Comparison of ENCODE assay signal across 20 cellular contexts in genomic region chr3:127959041-127959440, GRCh38. TPM values are rescaled to one million over a fixed set of nuclear protein-coding genes. Genes with fewer than 3 reads are reported as not detected.
"Had no signal": no experiment of that assay in that cellular context is flagged by ENCODE, and none has a peak within 500 bp of the region (broad histone marks: within the 10 kb centered on the region; RNA-seq: fewer than 3 reads in every experiment).

No MANE protein-coding gene starts in this region.

- H3K4me3 ChIP-seq: ascending aorta, tibial artery had no signal

- H3K36me3 ChIP-seq: ascending aorta, tibial artery had no signal

- ATAC-seq: activated T-cell treated with anti-CD3 and anti-CD28 coated beads, Interleukin-2, amount 50 U/mL, for 72 hours; stimulated activated naive CD8-positive, alpha-beta T cell treated with anti-CD3 and anti-CD28 coated beads, Interleukin-15, Interleukin-2, amounts not matched to agents 100 U/mL and 50 U/mL, for 24 hours had no signal

- DNase-seq: activated CD4-positive, alpha-beta T cell treated with anti-CD3 and anti-CD28 coated beads, Interleukin-2, amount 50 U/mL, for 1 hour; activated CD4-positive, CD25-positive, alpha-beta regulatory T cell treated with anti-CD3 and anti-CD28 coated beads, Interleukin-2, amount 50 U/mL, for 72 hours; activated CD8-positive, alpha-beta memory T cell treated with anti-CD3 and anti-CD28 coated beads, Interleukin-2, amount 50 U/mL, for 48 hours; activated effector memory CD4-positive, alpha-beta T cell treated with anti-CD3 and anti-CD28 coated beads, Interleukin-2, amount 50 U/mL, for 16 hours; activated T-cell treated with anti-CD3 and anti-CD28 coated beads, Interleukin-2, amount 50 U/mL, for 72 hours; effector CD8-positive, alpha-beta T cell; foreskin fibroblast; islet precursor cell; midbrain; nephron progenitor cell; occipital lobe; posterior cingulate gyrus; stimulated activated CD4-positive, alpha-beta T cell treated with anti-CD3 and anti-CD28 coated beads, Interleukin-2, amount 100 ng/mL, for 24 hours; stimulated activated naive CD8-positive, alpha-beta T cell treated with anti-CD3 and anti-CD28 coated beads, Interleukin-15, Interleukin-2, amounts not matched to agents 100 U/mL and 50 U/mL, for 24 hours; substantia nigra; tibial artery had no signal

- H3K9me3 ChIP-seq: ascending aorta, tibial artery had no signal

- H3K27me3 ChIP-seq: ascending aorta, tibial artery had no signal

- H3K27ac ChIP-seq: ascending aorta, tibial artery had no signal

RNA-seq across cellular contexts. Expression of gene KBTBD12, which starts 44.0 kb away (rescaled TPM):
- total RNA-seq: activated T-cell treated with anti-CD3 and anti-CD28 coated beads, Interleukin-2, amount 50 U/mL, for 72 hours; chondrocyte; glomerular endothelial cell; lung microvascular endothelial cell had no signal
